In genomic region chr9:3963266-3964019, GRCh38 we compare ENCODE assay signal across 1 cellular context.
A peak's percentile ranks its signal among the peaks of the same experiment; 100 is the strongest.
TF ChIP-seq lines count a peak whose summit lies in the region.

No MANE protein-coding gene starts in this region.

TF ChIP-seq in SK-N-SH, 30 proteins besides CTCF, POLR2A, EP300 and RAD21 (continued from another document):
- TF ChIP-seq PBX3 (IDR thresholded peaks at IDR 0.05) (peak; percentile 71), RFX5 (IDR thresholded peaks at IDR 0.05; ENCODE audit: low read length) (no peak), JUND (IDR thresholded peaks at IDR 0.05) (peak; percentile 75), FOXM1 (IDR thresholded peaks at IDR 0.05; ENCODE audit: low read depth) (no peak), TAF1 (IDR thresholded peaks at IDR 0.05; ENCODE audit: borderline replicate concordance, low read depth, low read length) (0 out of 2 replicates have a peak, but pooled peaks have one; percentile 18), RXRA (IDR thresholded peaks at IDR 0.05; ENCODE audit: borderline replicate concordance, low read depth) (0 out of 2 replicates have a peak, but pooled peaks have one; percentile 60), SMC3 (IDR thresholded peaks at IDR 0.05; ENCODE audit: low read depth, low read length) (no peak), FOSL2 (IDR thresholded peaks at IDR 0.05; ENCODE audit: borderline replicate concordance, low read depth) (peak; percentile 84), IRF3 (IDR thresholded peaks at IDR 0.05; ENCODE audit: low read depth, low read length) (no peak), GABPA (IDR thresholded peaks at IDR 0.05; ENCODE audit: low read depth) (no peak), RCOR1 (IDR thresholded peaks at IDR 0.05; ENCODE audit: low read length) (no peak), EZH2phosphoT487 (IDR thresholded peaks at IDR 0.05; ENCODE audit: borderline replicate concordance, low read depth) (no peak), TCF12 (IDR thresholded peaks at IDR 0.05) (peak; percentile 69)
- TF ChIP-seq, protein P1, sequence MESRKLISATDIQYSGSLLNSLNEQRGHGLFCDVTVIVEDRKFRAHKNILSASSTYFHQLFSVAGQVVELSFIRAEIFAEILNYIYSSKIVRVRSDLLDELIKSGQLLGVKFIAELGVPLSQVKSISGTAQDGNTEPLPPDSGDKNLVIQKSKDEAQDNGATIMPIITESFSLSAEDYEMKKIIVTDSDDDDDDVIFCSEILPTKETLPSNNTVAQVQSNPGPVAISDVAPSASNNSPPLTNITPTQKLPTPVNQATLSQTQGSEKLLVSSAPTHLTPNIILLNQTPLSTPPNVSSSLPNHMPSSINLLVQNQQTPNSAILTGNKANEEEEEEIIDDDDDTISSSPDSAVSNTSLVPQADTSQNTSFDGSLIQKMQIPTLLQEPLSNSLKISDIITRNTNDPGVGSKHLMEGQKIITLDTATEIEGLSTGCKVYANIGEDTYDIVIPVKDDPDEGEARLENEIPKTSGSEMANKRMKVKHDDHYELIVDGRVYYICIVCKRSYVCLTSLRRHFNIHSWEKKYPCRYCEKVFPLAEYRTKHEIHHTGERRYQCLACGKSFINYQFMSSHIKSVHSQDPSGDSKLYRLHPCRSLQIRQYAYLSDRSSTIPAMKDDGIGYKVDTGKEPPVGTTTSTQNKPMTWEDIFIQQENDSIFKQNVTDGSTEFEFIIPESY (IDR thresholded peaks at IDR 0.05; ENCODE audit: borderline replicate concordance, low read depth): no peak
- TF ChIP-seq, protein P2, sequence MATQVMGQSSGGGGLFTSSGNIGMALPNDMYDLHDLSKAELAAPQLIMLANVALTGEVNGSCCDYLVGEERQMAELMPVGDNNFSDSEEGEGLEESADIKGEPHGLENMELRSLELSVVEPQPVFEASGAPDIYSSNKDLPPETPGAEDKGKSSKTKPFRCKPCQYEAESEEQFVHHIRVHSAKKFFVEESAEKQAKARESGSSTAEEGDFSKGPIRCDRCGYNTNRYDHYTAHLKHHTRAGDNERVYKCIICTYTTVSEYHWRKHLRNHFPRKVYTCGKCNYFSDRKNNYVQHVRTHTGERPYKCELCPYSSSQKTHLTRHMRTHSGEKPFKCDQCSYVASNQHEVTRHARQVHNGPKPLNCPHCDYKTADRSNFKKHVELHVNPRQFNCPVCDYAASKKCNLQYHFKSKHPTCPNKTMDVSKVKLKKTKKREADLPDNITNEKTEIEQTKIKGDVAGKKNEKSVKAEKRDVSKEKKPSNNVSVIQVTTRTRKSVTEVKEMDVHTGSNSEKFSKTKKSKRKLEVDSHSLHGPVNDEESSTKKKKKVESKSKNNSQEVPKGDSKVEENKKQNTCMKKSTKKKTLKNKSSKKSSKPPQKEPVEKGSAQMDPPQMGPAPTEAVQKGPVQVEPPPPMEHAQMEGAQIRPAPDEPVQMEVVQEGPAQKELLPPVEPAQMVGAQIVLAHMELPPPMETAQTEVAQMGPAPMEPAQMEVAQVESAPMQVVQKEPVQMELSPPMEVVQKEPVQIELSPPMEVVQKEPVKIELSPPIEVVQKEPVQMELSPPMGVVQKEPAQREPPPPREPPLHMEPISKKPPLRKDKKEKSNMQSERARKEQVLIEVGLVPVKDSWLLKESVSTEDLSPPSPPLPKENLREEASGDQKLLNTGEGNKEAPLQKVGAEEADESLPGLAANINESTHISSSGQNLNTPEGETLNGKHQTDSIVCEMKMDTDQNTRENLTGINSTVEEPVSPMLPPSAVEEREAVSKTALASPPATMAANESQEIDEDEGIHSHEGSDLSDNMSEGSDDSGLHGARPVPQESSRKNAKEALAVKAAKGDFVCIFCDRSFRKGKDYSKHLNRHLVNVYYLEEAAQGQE (IDR thresholded peaks at IDR 0.05; ENCODE audit: low read depth, low read length): peak; percentile 49; the same call in 1 of the 2 replicates
- TF ChIP-seq, protein P3, sequence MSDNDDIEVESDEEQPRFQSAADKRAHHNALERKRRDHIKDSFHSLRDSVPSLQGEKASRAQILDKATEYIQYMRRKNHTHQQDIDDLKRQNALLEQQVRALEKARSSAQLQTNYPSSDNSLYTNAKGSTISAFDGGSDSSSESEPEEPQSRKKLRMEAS (IDR thresholded peaks at IDR 0.05; ENCODE audit: low read depth): peak; percentile 68; the same call in 1 of the 2 replicates
